Comparison of ENCODE assay signal across 10 cellular contexts in the genomic region with DNA sequence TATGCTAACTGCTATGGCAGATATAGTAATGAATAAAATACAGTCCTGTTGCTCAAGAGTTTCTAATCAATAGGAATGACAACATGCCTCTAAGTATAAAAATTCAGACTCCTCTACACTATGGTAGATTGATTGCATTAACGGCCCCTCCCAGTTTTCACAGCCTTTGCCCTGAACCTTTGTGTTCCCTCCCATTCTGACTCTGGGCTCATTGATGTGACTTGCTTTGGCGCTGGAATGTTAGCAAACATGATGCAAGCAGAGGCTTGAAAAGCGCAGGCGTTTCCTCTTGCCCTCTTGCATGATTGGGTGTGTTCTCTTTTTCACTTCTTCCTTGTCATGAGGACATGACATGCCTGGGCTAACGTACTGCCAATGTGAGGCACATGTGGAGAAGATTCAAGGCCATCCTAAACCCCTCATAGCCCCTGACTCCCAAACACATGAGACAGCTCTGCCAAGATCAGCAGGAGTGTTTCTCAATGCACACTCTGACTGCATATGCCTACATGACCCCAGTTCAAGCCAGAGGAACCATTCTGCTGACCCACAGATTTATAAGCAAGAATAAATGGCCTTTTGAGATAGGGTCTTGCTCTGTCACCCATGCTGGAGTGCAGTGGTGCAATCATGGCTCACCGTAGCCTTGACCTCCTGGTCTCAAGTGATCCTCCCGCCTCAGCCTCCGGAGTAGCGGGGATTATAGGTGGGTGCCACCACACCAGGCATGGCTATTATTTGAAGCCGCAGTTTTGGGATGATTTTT. TPM values are rescaled to one million over a fixed set of nuclear protein-coding genes. Genes with fewer than 3 reads are reported as not detected.
DNase-seq lines count a peak whose midpoint lies in the region; ATAC-seq, FAIRE-seq and TF ChIP-seq lines count a peak whose summit lies in the region.
"Had no signal": no experiment of that assay in that cellular context is flagged by ENCODE, and none has a peak within 500 bp of the region (broad histone marks: within the 10 kb centered on the region; RNA-seq: fewer than 3 reads in every experiment).

No MANE protein-coding gene starts in this region.

- CTCF ChIA-PET in GM12878 (lab: Yijun Ruan, JAX) = no interaction called here

- no peak overlapping the region; the same call in 1 of the 2 replicates for H2AFZ ChIP-seq in GM12878 (ENCODE audit: control insufficient read depth, low read depth, low read length)

- no peak for TF ChIP-seq CTCF in GM12878 (IDR thresholded peaks at IDR 0.05 in 2 of 3, conservative IDR thresholded peaks at IDR 0.05 in 1 of 3; ENCODE audit: control insufficient read depth in 2 of 3, extremely low read depth in 1 of 3, insufficient read depth in 1 of 3, low read depth in 3 of 3, low read length in 3 of 3)
- TF ChIP-seq CTCF in liver (IDR thresholded peaks at IDR 0.05; ENCODE audit: low read depth, low read length, missing input control) = no peak
- TF ChIP-seq CTCF in tibial nerve (IDR thresholded peaks at IDR 0.05) = no peak

- WGBS in GM12878 (ENCODE audit: insufficient coverage, insufficient replicate concordance, low lambda C conversion rate, missing lambda C conversion rate) = 68% methylated on average over 10 of the region's 10 CpGs
- WGBS in liver = 47% methylated on average over 10 of the region's 10 CpGs
- WGBS in tibial nerve, 2 donors = 55 to 59% methylated on average over 10 of the region's 10 CpGs

- POLR2A ChIA-PET in GM12878 (lab: Charles Lee) = no interaction called here

- RAD21 ChIA-PET in GM12878 (lab: Charles Lee; ENCODE audit: unreplicated experiment) = no interaction called here

- peak; percentile 18 for DNase-seq in activated CD4-positive, alpha-beta T cell treated with anti-CD3 and anti-CD28 coated beads for 48 hours
- no peak for DNase-seq in activated CD4-positive, alpha-beta T cell treated with anti-CD3 and anti-CD28 coated beads for 1 hour
- DNase-seq in GM12878 (ENCODE audit: low read depth, low spot score) = no peak
- DNase-seq in tibial nerve (ENCODE audit: low spot score in 2 of 2) = peak; percentile 26 to 45
- DNase-seq in SW 1271 (lab: John Stamatoyannopoulos, UW) = no peak
- DNase-seq: activated CD8-positive, alpha-beta memory T cell treated with anti-CD3 and anti-CD28 coated beads, Interleukin-2, amount 10 ng/mL, durations not matched to agents 7 days and 5 days; NCI-H1092 treated with DMSO at 0.1 percent for 48 hours had no signal

- in situ Hi-C loops in GM12878 (cut with MboI) = no loop called here

- no peak overlapping the region for H3K4me2 ChIP-seq in GM12878 (ENCODE audit: control insufficient read depth, insufficient read depth)

- H3K9me3 ChIP-seq in GM12878 (replicated peaks; ENCODE audit: control insufficient read depth, insufficient read depth, low read length) = no peaks in the 10 kb centered on the region
- no peaks in the 10 kb centered on the region for H3K9me3 ChIP-seq in liver (ENCODE audit: control insufficient read depth in 4 of 4, low read length in 3 of 4)
- no peaks in the 10 kb centered on the region for H3K9me3 ChIP-seq in tibial nerve

- no peaks in the 10 kb centered on the region for H3K79me2 ChIP-seq in GM12878 (ENCODE audit: control insufficient read depth, insufficient read depth, low read length)

- peaks cover 13% of the 10 kb centered on the region for H3K4me1 ChIP-seq in GM12878 (ENCODE audit: control insufficient read depth, insufficient read depth, low read length)
- peaks cover 2 to 23% (median 14%) of the 10 kb centered on the region in 4 donors for H3K4me1 ChIP-seq in liver (ENCODE audit: control insufficient read depth in 4 of 4, insufficient read depth in 4 of 4, low read length in 3 of 4)
- peaks cover 0 to 20% (median 4%) of the 10 kb centered on the region in 4 donors for H3K4me1 ChIP-seq in tibial nerve

- ATAC-seq in GM12878 (no peak), GM21619 (IDR thresholded peaks at IDR 0.05; ENCODE audit: unreplicated experiment) (no peak), HG02798 (IDR thresholded peaks at IDR 0.05; ENCODE audit: poor library complexity, unreplicated experiment) (no peak)
- ATAC-seq: activated CD8-positive, alpha-beta memory T cell treated with anti-CD3 and anti-CD28 coated beads, Interleukin-2, amount 10 ng/mL, durations not matched to agents 7 days and 5 days had no signal

- SMC1A ChIA-PET in GM12878 (lab: Charles Lee; ENCODE audit: uncharacterized antibody, unreplicated experiment) = interaction anchor here (0.7 kb wide), 1 partner anchor 61 kb away, joined by 4 read pairs; no protein-coding TSS in a partner anchor

- FAIRE-seq in GM12878 (lab: Jason Lieb, UNC) = peak; percentile 54

- H3K27ac ChIP-seq in GM12878 (ENCODE audit: control insufficient read depth, insufficient read depth) (no peak overlapping the region), liver (ENCODE audit: low read depth in 1 of 2, low read length in 2 of 2) (peak overlapping the region; percentile 62 to 65), tibial nerve (peak overlapping the region in 3 of 4 donors; percentile 56 to 73 (median 63))

- TF ChIP-seq RAD21 in GM12878 (IDR thresholded peaks at IDR 0.05; ENCODE audit: insufficient read depth, low read depth, low read length) = no peak
- TF ChIP-seq RAD21 in liver (IDR thresholded peaks at IDR 0.05) = peak; percentile 63 to 73

- H3K27me3 ChIP-seq in GM12878 (replicated peaks in 1 of 2; ENCODE audit: control insufficient read depth in 2 of 2, insufficient read depth in 2 of 2, low read length in 1 of 2) (peaks cover 0 to 2% of the 10 kb centered on the region in 2 experiments; a peak in 1 of 4 replicates), liver (ENCODE audit: control insufficient read depth in 4 of 4, insufficient read depth in 4 of 4, low read length in 3 of 4) (no peaks in the 10 kb centered on the region), tibial nerve (no peaks in the 10 kb centered on the region)

- intact Hi-C loops in GM12878 (cut with micrococcal nuclease; ENCODE audit: unreplicated experiment) = no loop called here

- no peaks in the 10 kb centered on the region for H4K20me1 ChIP-seq in GM12878 (ENCODE audit: control insufficient read depth, insufficient read depth)

- H3K9ac ChIP-seq in GM12878 (ENCODE audit: control insufficient read depth, insufficient read depth, low read length) (no peak overlapping the region), liver (ENCODE audit: low read depth in 1 of 2, low read length in 2 of 2) (no peak overlapping the region)

- no TSS peak for BruUV-seq in GM12878 (replicated peaks; lab: Mats Ljungman, UMichigan)

- H3K36me3 ChIP-seq in GM12878 (ENCODE audit: control insufficient read depth in 2 of 2, insufficient read depth in 2 of 2, low read length in 1 of 2) (no peaks in the 10 kb centered on the region), liver (ENCODE audit: control insufficient read depth in 4 of 4, insufficient read depth in 3 of 4, low read depth in 1 of 4, low read length in 3 of 4) (no peaks in the 10 kb centered on the region), tibial nerve (no peaks in the 10 kb centered on the region)

- H3K4me3 ChIP-seq in GM12878 (no peak overlapping the region), liver (ENCODE audit: low read depth in 1 of 3, low read length in 3 of 3) (no peak overlapping the region), tibial nerve (no peak overlapping the region)

- no peak for TF ChIP-seq POLR2A in GM12878 (IDR thresholded peaks at IDR 0.05; ENCODE audit: low read depth, low read length)
- TF ChIP-seq POLR2A in tibial nerve (IDR thresholded peaks at IDR 0.05) = no peak

- TF ChIP-seq EP300 in GM12878 (IDR thresholded peaks at IDR 0.05; ENCODE audit: borderline replicate concordance in 1 of 2, control insufficient read depth in 1 of 2, low read depth in 2 of 2, low read length in 2 of 2) = no peak
- peak in 1 of 2 donors; percentile 95 for TF ChIP-seq EP300 in tibial nerve (IDR thresholded peaks at IDR 0.05)

TF ChIP-seq in GM12878, 131 proteins besides CTCF, POLR2A, EP300 and RAD21 (continues in another document):
- TF ChIP-seq NFXL1 (IDR thresholded peaks at IDR 0.05; ENCODE audit: borderline replicate concordance) (no peak), NBN (IDR thresholded peaks at IDR 0.05) (no peak), POU2F2 (IDR thresholded peaks at IDR 0.05; ENCODE audit: borderline replicate concordance, low read depth, low read length) (no peak), RUNX3 (IDR thresholded peaks at IDR 0.05; ENCODE audit: low read length) (no peak), SMC3 (IDR thresholded peaks at IDR 0.05; ENCODE audit: borderline replicate concordance, low read length) (no peak), TCF3 (IDR thresholded peaks at IDR 0.05; ENCODE audit: borderline replicate concordance, insufficient read depth, low read depth, low read length) (no peak), IKZF2 (IDR thresholded peaks at IDR 0.05) (no peak)

TF ChIP-seq in liver, 16 proteins besides CTCF, POLR2A, EP300 and RAD21 (continues in another document):
- TF ChIP-seq EGR1 (IDR thresholded peaks at IDR 0.05; ENCODE audit: low read depth in 2 of 2) = peak; percentile 45 to 83
- TF ChIP-seq YY1 (IDR thresholded peaks at IDR 0.05) = peak; percentile 88
- TF ChIP-seq, protein P1, sequence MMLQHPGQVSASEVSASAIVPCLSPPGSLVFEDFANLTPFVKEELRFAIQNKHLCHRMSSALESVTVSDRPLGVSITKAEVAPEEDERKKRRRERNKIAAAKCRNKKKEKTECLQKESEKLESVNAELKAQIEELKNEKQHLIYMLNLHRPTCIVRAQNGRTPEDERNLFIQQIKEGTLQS (IDR thresholded peaks at IDR 0.05) = peak; percentile 99

RNA-seq across cellular contexts. Expression of gene CD28, which starts 49.7 kb away (rescaled TPM):
- not detected in 2 replicates for total RNA-seq in GM12878 (2013; cell fraction: nucleolus; rRNA removed)
- total RNA-seq in GM12878 (2014; rRNA removed) (not detected in 2 replicates), GM12878 (2014; rRNA removed; fragmentation: Illumina TruSeq; extraction: Trizol) (0.04 TPM in 1 of 2 replicates, not detected in the other), GM12878 (2021) (0.16 and 0.23 TPM in 2 replicates), liver (under 1 TPM; 0.50 to 0.93 TPM), tibial nerve (10 to 100 TPM in 1 of 4 donors, under 1 TPM in 3; 0.22 to 13.8 (median 0.60) TPM)
- polyA plus RNA-seq in GM12878 (2011; ENCODE audit: low read depth) = 0.81 TPM
- polyA plus RNA-seq in GM12878 (2011; rRNA removed) (0.01 TPM in 1 of 2 replicates, not detected in the other), GM12878 (2014; fragmentation: Illumina TruSeq; extraction: Trizol) (0.03 TPM in 2 replicates), GM12878 (2014; fragmentation: Nextera tagmentation; extraction: Ambion mirVana) (not detected), GM12878 (2014; rRNA removed) (0.03 TPM in 1 of 2 replicates, not detected in the other), GM12878 (2016; fragmentation: Nextera tagmentation; extraction: Ambion mirVana) (not detected), liver (under 1 TPM; 0.08 to 0.17 TPM)
- 0.01 and 0.02 TPM in 2 replicates for polyA plus RNA-seq in GM12878 (2011; cell fraction: cytosol; rRNA removed)
- polyA plus RNA-seq in GM12878 (2011; cell fraction: nucleus; rRNA removed) = not detected in 2 replicates
- 0.16 and 0.38 TPM in 2 replicates for polyA plus RNA-seq in GM12878 (2012)
- polyA minus RNA-seq in GM12878 (2011; rRNA and poly(A)+ RNA removed) = 0.10 TPM in 1 of 2 replicates, not detected in the other
- not detected in 2 replicates for polyA minus RNA-seq in GM12878 (2011; cell fraction: cytosol; rRNA and poly(A)+ RNA removed)
- polyA minus RNA-seq in GM12878 (2011; cell fraction: nucleus; rRNA and poly(A)+ RNA removed) = not detected in 2 replicates

Comparison
In these comparisons a context has a peak if more than half of its experiments do, and no peak if none do; other contexts are left out.
1. DNase-seq: peak in activated CD4-positive, alpha-beta T cell treated with anti-CD3 and anti-CD28 coated beads for 48 hours (single experiment) and tibial nerve (2 of 2); none in activated CD4-positive, alpha-beta T cell treated with anti-CD3 and anti-CD28 coated beads for 1 hour (single experiment), GM12878 (single experiment) and SW 1271 (0 of 2).